Comparison of ENCODE assay signal across 33 cellular contexts in the genomic region with DNA sequence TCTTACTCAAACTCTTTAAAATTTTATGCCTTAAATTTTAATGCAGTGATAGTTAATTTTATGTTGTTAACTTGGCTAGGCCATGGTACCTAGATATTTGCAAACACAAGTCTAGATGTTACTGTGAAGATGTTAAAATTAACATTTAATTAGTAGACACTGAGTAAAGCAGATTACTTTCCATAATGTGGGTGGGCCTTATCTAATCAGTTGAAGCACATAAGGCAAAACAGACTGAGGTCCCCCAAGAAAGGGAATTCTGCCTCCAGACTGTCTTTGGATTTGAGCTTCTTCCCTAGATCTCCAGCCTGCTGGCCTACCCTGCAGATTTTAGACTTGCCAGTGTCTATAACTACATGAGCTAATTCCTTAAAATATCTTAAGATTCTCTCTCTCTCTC.
"Had no signal": no experiment of that assay in that cellular context is flagged by ENCODE, and none has a peak within 500 bp of the region (broad histone marks: within the 10 kb centered on the region; RNA-seq: fewer than 3 reads in every experiment).

No MANE protein-coding gene starts in this region.

- H3K9me3 ChIP-seq: adrenal gland, ascending aorta, body of pancreas, breast epithelium had no signal

- H3K4me3 ChIP-seq: adrenal gland, ascending aorta, body of pancreas, breast epithelium, cardiac muscle cell had no signal

- H3K27me3 ChIP-seq: adrenal gland, ascending aorta, body of pancreas, brain microvascular endothelial cell, breast epithelium, cardiac muscle cell had no signal

- H3K27ac ChIP-seq: adrenal gland, ascending aorta, body of pancreas, brain microvascular endothelial cell, breast epithelium, cardiac muscle cell had no signal

- H3K4me1 ChIP-seq: adrenal gland, ascending aorta, body of pancreas, breast epithelium had no signal

- H3K36me3 ChIP-seq: adrenal gland, ascending aorta, brain microvascular endothelial cell, breast epithelium, cardiac muscle cell had no signal

- DNase-seq: activated effector memory CD4-positive, alpha-beta T cell treated with anti-CD3 and anti-CD28 coated beads, Interleukin-2, amount 50 U/mL, for 16 hours; activated effector memory CD4-positive, alpha-beta T cell treated with Interleukin-2 at 50 U/mL for 16 hours; activated gamma-delta T cell; activated gamma-delta T cell treated with Interleukin-2 at 50 U/mL for 16 hours; activated naive CD4-positive, alpha-beta T cell; activated naive CD4-positive, alpha-beta T cell treated with anti-CD3 and anti-CD28 coated beads for 36 hours; activated naive CD4-positive, alpha-beta T cell treated with anti-CD3 and anti-CD28 coated beads, Interleukin-2, amount 10 ng/mL, durations not matched to agents 7 days and 5 days; activated naive CD4-positive, alpha-beta T cell treated with anti-CD3 and anti-CD28 coated beads, Interleukin-2, amount 50 U/mL, for 16 hours; activated naive CD4-positive, alpha-beta T cell treated with Interleukin-2 at 50 U/mL for 16 hours; activated naive CD8-positive, alpha-beta T cell treated with anti-CD3 and anti-CD28 coated beads for 36 hours; activated naive CD8-positive, alpha-beta T cell treated with anti-CD3 and anti-CD28 coated beads, Interleukin-2, amount 10 ng/mL, durations not matched to agents 7 days and 5 days; activated naive CD8-positive, alpha-beta T cell treated with anti-CD3 and anti-CD28 coated beads, Interleukin-2, amount 50 U/mL, for 24 hours; activated T-cell treated with anti-CD3 and anti-CD28 coated beads, Interleukin-2, amount 50 U/mL, for 24 hours; activated T-cell treated with anti-CD3 and anti-CD28 coated beads, Interleukin-2, amount 50 U/mL, for 4 hours; activated T-cell treated with anti-CD3 and anti-CD28 coated beads, Interleukin-2, amount 50 U/mL, for 48 hours; activated T-cell treated with anti-CD3 and anti-CD28 coated beads, Interleukin-2, amount 50 U/mL, for 72 hours; adrenal gland; amniotic stem cell; amygdala; anterior cingulate cortex; aorta; body of pancreas; brain microvascular endothelial cell; caudate nucleus; central memory CD4-positive, alpha-beta T cell; cerebellar nuclear complex had no signal

- ATAC-seq: activated naive CD4-positive, alpha-beta T cell treated with anti-CD3 and anti-CD28 coated beads, Interleukin-2, amount 50 U/mL, for 72 hours; activated naive CD8-positive, alpha-beta T cell treated with anti-CD3 and anti-CD28 coated beads, Interleukin-2, amount 50 U/mL, for 24 hours; activated T-cell treated with anti-CD3 and anti-CD28 coated beads, Interleukin-2, amount 50 U/mL, for 4 hours; activated T-cell treated with anti-CD3 and anti-CD28 coated beads, Interleukin-2, amount 50 U/mL, for 72 hours; activated T-helper 17 cell treated with anti-CD3 and anti-CD28 coated beads, Interleukin-2, amount 50 U/mL, for 72 hours; body of pancreas had no signal

- FAIRE-seq: astrocyte, bronchial epithelial cell had no signal
